In genomic region chrX:13890806-13891205, GRCh38 we compare ENCODE assay signal across 24 cellular contexts.
"Had no signal": no experiment of that assay in that cellular context is flagged by ENCODE, and none has a peak within 500 bp of the region (broad histone marks: within the 10 kb centered on the region; RNA-seq: fewer than 3 reads in every experiment).

No MANE protein-coding gene starts in this region.

- H3K4me3 Mint-ChIP-seq: naive B cell, nephron had no signal

- FAIRE-seq: endometrium, kidney, pancreas had no signal

- DNase-seq: effector memory CD4-positive, alpha-beta T cell; esophagus squamous epithelium; foreskin fibroblast; head of caudate nucleus; kidney; left colon; left ventricle myocardium superior; mesendoderm; naive B cell; occipital lobe; pancreas; right cardiac atrium; stimulated activated CD4-positive, alpha-beta T cell treated with anti-CD3 and anti-CD28 coated beads, Interleukin-2, amount 100 ng/mL, for 48 hours; stimulated activated naive CD4-positive, alpha-beta T cell treated with Interleukin-2 at 50 U/mL for 16 hours; testis; trophoblast cell had no signal

- H3K27ac ChIP-seq: coronary artery, epithelial cell of prostate, hepatocyte, pancreas, testis had no signal

- H3K27ac Mint-ChIP-seq: progenitor cell of endocrine pancreas had no signal

- H3K36me3 Mint-ChIP-seq: naive B cell had no signal

- H3K27me3 Mint-ChIP-seq: progenitor cell of endocrine pancreas had no signal

- ATAC-seq: left colon, left ventricle myocardium superior, pancreas, right cardiac atrium had no signal

- H3K4me3 ChIP-seq: coronary artery, esophagus squamous epithelium, hepatocyte, lung, pancreas, smooth muscle cell, testis had no signal

- H3K4me1 Mint-ChIP-seq: naive B cell had no signal
